16 cellular contexts compared by ENCODE assay signal in the genomic region with DNA sequence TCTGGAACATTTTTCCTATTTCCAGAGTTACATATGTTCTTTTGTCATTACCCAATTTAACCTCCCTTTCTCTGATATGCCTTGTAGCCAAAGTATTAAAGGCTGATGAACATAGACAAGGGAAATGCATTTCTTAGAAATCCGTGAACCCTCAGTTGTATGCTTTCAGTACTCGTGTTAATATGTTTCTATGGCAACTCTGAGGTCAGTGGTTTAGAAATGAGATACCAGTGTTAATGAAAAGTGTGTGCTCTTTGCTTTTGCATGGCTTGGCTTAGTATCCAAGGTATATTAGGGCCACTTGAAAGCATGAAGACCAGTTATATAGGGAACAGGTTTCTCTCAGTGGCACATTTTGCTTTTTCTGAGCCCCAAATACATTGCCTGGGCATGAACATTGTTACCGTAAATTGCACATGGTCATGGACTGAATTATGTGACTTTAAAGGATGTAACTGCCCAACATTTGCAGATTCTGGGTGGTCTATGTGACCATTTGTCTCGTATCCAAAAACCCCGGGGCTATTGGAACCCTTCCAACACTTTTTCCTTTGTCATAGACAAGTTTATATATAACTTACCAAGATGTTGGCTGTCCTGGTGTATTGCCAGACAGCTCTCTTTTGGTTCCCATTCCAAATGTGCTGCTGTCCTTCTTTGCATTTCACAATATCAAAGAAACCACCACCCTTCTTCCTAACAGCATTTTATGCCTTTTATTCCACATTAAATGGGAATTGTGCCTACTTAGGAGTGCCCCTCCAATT. TPM values are rescaled to one million over a fixed set of nuclear protein-coding genes. Genes with fewer than 3 reads are reported as not detected.
DNase-seq lines count a peak whose midpoint lies in the region; ATAC-seq, FAIRE-seq and TF ChIP-seq lines count a peak whose summit lies in the region.
"Had no signal": no experiment of that assay in that cellular context is flagged by ENCODE, and none has a peak within 500 bp of the region (broad histone marks: within the 10 kb centered on the region; RNA-seq: fewer than 3 reads in every experiment).

No MANE protein-coding gene starts in this region.

- WGBS in HepG2 (ENCODE audit: low lambda C conversion rate) = 91% methylated on average over 5 of the region's 5 CpGs

- H2AFZ ChIP-seq in HepG2 (ENCODE audit: low read length) = no peak overlapping the region

- POLR2A ChIA-PET in HepG2 (lab: Yijun Ruan, JAX) = no interaction called here

- H3K27ac ChIP-seq in HepG2 (ENCODE audit: extremely low read length, insufficient read depth, low read length) = no peak overlapping the region
- H3K27ac ChIP-seq: right atrium auricular region, tibial nerve had no signal

- peaks cover 12% of the 10 kb centered on the region for H3K4me1 Mint-ChIP-seq in activated naive CD4-positive, alpha-beta T cell treated with anti-CD3 and anti-CD28 coated beads, Interleukin-2, amount 10 ng/mL, durations not matched to agents 7 days and 5 days

- H3K27me3 ChIP-seq in HepG2 (ENCODE audit: control insufficient read depth in 1 of 2, insufficient read depth in 2 of 2, low read length in 2 of 2) = peaks cover 0 to 3% of the 10 kb centered on the region in 2 experiments; a peak in 2 of 5 replicates
- H3K27me3 ChIP-seq: right atrium auricular region, tibial nerve had no signal

- peaks cover 16% of the 10 kb centered on the region for H3K36me3 Mint-ChIP-seq in activated naive CD4-positive, alpha-beta T cell treated with anti-CD3 and anti-CD28 coated beads, Interleukin-2, amount 10 ng/mL, durations not matched to agents 7 days and 5 days

- H3K27me3 Mint-ChIP-seq in activated naive CD4-positive, alpha-beta T cell treated with anti-CD3 and anti-CD28 coated beads, Interleukin-2, amount 10 ng/mL, durations not matched to agents 7 days and 5 days = no peaks in the 10 kb centered on the region
- H3K27me3 Mint-ChIP-seq: dendritic cell treated with granulocyte-macrophage colony-stimulating factor and Interleukin-4, amounts not matched to agents 40 ng/mL and 50 ng/mL, for 4 days had no signal

- no peaks in the 10 kb centered on the region for H3K79me2 ChIP-seq in HepG2 (ENCODE audit: insufficient read depth, low read length)

- TF ChIP-seq EP300 in HepG2 (IDR thresholded peaks at IDR 0.05; ENCODE audit: low read depth in 2 of 2, low read length in 2 of 2) = no peak
- no peak for TF ChIP-seq EP300 in HepG2 (CRISPR knock-in tag; IDR thresholded peaks at IDR 0.05; ENCODE audit: borderline replicate concordance)

- H3K4me2 ChIP-seq in HepG2 (ENCODE audit: low read depth, low read length) = no peak overlapping the region

- no TSS peak for BruUV-seq in HepG2 (replicated peaks; lab: Mats Ljungman, UMichigan)

- CTCF ChIA-PET in activated naive CD4-positive, alpha-beta T cell treated with anti-CD3 and anti-CD28 coated beads, Interleukin-2, amount 10 ng/mL, durations not matched to agents 7 days and 5 days (lab: Charles Lee) = interaction anchor here (1.0 kb wide), 1 partner anchor 16 kb away, joined by 3 read pairs; no protein-coding TSS in a partner anchor
- CTCF ChIA-PET in HepG2 (lab: Yijun Ruan, JAX; ENCODE audit: low intra/inter-chr PET ratio, low total read pairs) = no interaction called here

- no peaks in the 10 kb centered on the region; the same call in 1 of the 2 replicates for H4K20me1 ChIP-seq in HepG2 (ENCODE audit: insufficient read depth, low read length)

- no peaks in the 10 kb centered on the region for H3K4me1 ChIP-seq in HepG2 (ENCODE audit: insufficient read depth, low read length)

- TF ChIP-seq POLR2A in GM12891 (IDR thresholded peaks at IDR 0.05; ENCODE audit: low read depth, low read length) (no peak), HepG2 (IDR thresholded peaks at IDR 0.05; ENCODE audit: insufficient read depth in 1 of 2, low read depth in 2 of 2, low read length in 2 of 2) (no peak)

- in situ Hi-C loops in HepG2 (cut with HindIII; ENCODE audit: extremely low pct_ligation_motif_present, low pct_unique_long_range_greater_than_20kb) = no loop called here

- no peak overlapping the region for H3K9ac ChIP-seq in HepG2 (ENCODE audit: insufficient read depth, low read depth, low read length)

- H3K4me3 Mint-ChIP-seq in activated naive CD4-positive, alpha-beta T cell treated with anti-CD3 and anti-CD28 coated beads, Interleukin-2, amount 10 ng/mL, durations not matched to agents 7 days and 5 days = no peak overlapping the region
- H3K4me3 Mint-ChIP-seq: dendritic cell treated with granulocyte-macrophage colony-stimulating factor and Interleukin-4, amounts not matched to agents 40 ng/mL and 50 ng/mL, for 4 days had no signal

- TF ChIP-seq CTCF in AG09319 (IDR thresholded peaks at IDR 0.05; ENCODE audit: low read depth, low read length) = no peak
- TF ChIP-seq CTCF in fibroblast of pulmonary artery (IDR thresholded peaks at IDR 0.05; ENCODE audit: low read length, missing control alignments) = no peak
- TF ChIP-seq CTCF in HepG2 (CRISPR knock-in tag; IDR thresholded peaks at IDR 0.05) = no peak

- intact Hi-C loops in HepG2 (cut with micrococcal nuclease; ENCODE audit: unreplicated experiment) = no loop called here

- DNase-seq in AG09319 (ENCODE audit: extremely low read depth, low read depth) (peak; percentile 49), GM12891 (ENCODE audit: insufficient read length, low spot score) (peak; percentile 37), RPMI7951 (ENCODE audit: low read depth) (peak; percentile 53), fibroblast of pulmonary artery (ENCODE audit: low read depth) (peak; percentile 31), HepG2 (ENCODE audit: low spot score) (no peak), NCI-H446 treated with DMSO at 0.1 percent for 48 hours (lab: John Stamatoyannopoulos, UW) (no peak)
- DNase-seq in activated naive CD4-positive, alpha-beta T cell treated with anti-CD3 and anti-CD28 coated beads, Interleukin-2, amount 10 ng/mL, durations not matched to agents 7 days and 5 days = no peak
- DNase-seq: activated CD4-positive, CD25-positive, alpha-beta regulatory T cell; activated effector memory CD4-positive, alpha-beta T cell treated with anti-CD3 and anti-CD28 coated beads, Interleukin-2, amount 50 U/mL, for 16 hours; Calu3; mucosa of descending colon; NCI-H2171 treated with DMSO at 0.1 percent for 48 hours had no signal

- H3K9me3 Mint-ChIP-seq in activated naive CD4-positive, alpha-beta T cell treated with anti-CD3 and anti-CD28 coated beads, Interleukin-2, amount 10 ng/mL, durations not matched to agents 7 days and 5 days = no peaks in the 10 kb centered on the region
- H3K9me3 Mint-ChIP-seq: dendritic cell treated with granulocyte-macrophage colony-stimulating factor and Interleukin-4, amounts not matched to agents 40 ng/mL and 50 ng/mL, for 4 days had no signal

- 0 out of 5 replicates have a peak, but pooled peaks cover under 1 to 1% of the 10 kb centered on the region in 2 experiments for H3K36me3 ChIP-seq in HepG2 (replicated peaks in 1 of 2; ENCODE audit: control insufficient read depth in 1 of 2, insufficient read depth in 2 of 2, low read length in 2 of 2)
- H3K36me3 ChIP-seq: right atrium auricular region had no signal

- TF ChIP-seq RAD21 in HepG2 (CRISPR knock-in tag; IDR thresholded peaks at IDR 0.05) = no peak

- ATAC-seq in HepG2 (no peak), GM19395 (IDR thresholded peaks at IDR 0.05; ENCODE audit: unreplicated experiment) (no peak)
- ATAC-seq: mucosa of descending colon had no signal

- H3K4me3 ChIP-seq in fibroblast of pulmonary artery (replicated peaks; ENCODE audit: low read depth, low read length) (no peak overlapping the region), HepG2 (replicated peaks in 1 of 3; ENCODE audit: insufficient read depth in 1 of 3, low read depth in 2 of 3, low read length in 3 of 3) (no peak overlapping the region)
- H3K4me3 ChIP-seq: mucosa of descending colon, right atrium auricular region, tibial nerve had no signal

- H3K9me3 ChIP-seq in HepG2 (ENCODE audit: low read length) = no peaks in the 10 kb centered on the region
- H3K9me3 ChIP-seq: mucosa of descending colon, right atrium auricular region, tibial nerve had no signal

- FAIRE-seq in GM12891 (lab: Jason Lieb, UNC) = peak; percentile 81
- no peak for FAIRE-seq in HepG2 (lab: Jason Lieb, UNC)

- no peak overlapping the region for H3K27ac Mint-ChIP-seq in activated naive CD4-positive, alpha-beta T cell treated with anti-CD3 and anti-CD28 coated beads, Interleukin-2, amount 10 ng/mL, durations not matched to agents 7 days and 5 days
- H3K27ac Mint-ChIP-seq: dendritic cell treated with granulocyte-macrophage colony-stimulating factor and Interleukin-4, amounts not matched to agents 40 ng/mL and 50 ng/mL, for 4 days had no signal

RNA-seq across cellular contexts. Expression of a gene that starts 17.5 kb away (rescaled TPM):
- 1.9 TPM for polyA plus RNA-seq in GM12891 (2012; ENCODE audit: low read depth, missing spikeins)
- total RNA-seq in RPMI7951 (2014; rRNA removed; shearing (Covaris generic)) = 4.3 and 4.6 TPM in 2 replicates
- total RNA-seq in HepG2 (2016; rRNA removed; fragmentation: Illumina TruSeq; extraction: Trizol) = 4.8 and 7.7 TPM in 2 replicates
- 0.44 and 0.91 TPM in 2 replicates for total RNA-seq in HepG2 (2016; cell fraction: cytosol; rRNA removed; fragmentation: Illumina TruSeq; extraction: Trizol; ENCODE audit: low read depth)
- 5.0 and 7.3 TPM in 2 replicates for total RNA-seq in HepG2 (2016; cell fraction: insoluble cytoplasmic fraction; rRNA removed; fragmentation: Illumina TruSeq; extraction: Trizol)
- total RNA-seq in HepG2 (2016; cell fraction: membrane; rRNA removed; fragmentation: Illumina TruSeq; extraction: Trizol) = 3.2 and 3.6 TPM in 2 replicates
- 6.6 and 6.7 TPM in 2 replicates for total RNA-seq in HepG2 (2016; cell fraction: nucleus; rRNA removed; fragmentation: Illumina TruSeq; extraction: Trizol)
- 2.4 and 2.9 TPM in 2 replicates for polyA plus RNA-seq in HepG2 (2011; rRNA removed)
- polyA plus RNA-seq in HepG2 (2011; cell fraction: cytosol; rRNA removed) = 2.6 and 2.7 TPM in 2 replicates
- 2.3 and 2.7 TPM in 2 replicates for polyA plus RNA-seq in HepG2 (2011; cell fraction: nucleus; rRNA removed)
- polyA plus RNA-seq in HepG2 (2012) = 2.3 and 2.8 TPM in 2 replicates
- 0.60 and 0.61 TPM in 2 replicates for polyA plus RNA-seq in HepG2 (2016; cell fraction: cytosol; fragmentation: Illumina TruSeq; extraction: Trizol; ENCODE audit: low read depth)
- polyA plus RNA-seq in HepG2 (2016; cell fraction: insoluble cytoplasmic fraction; fragmentation: Illumina TruSeq; extraction: Trizol; ENCODE audit: low read depth) = 4.7 and 5.2 TPM in 2 replicates
- polyA plus RNA-seq in HepG2 (2016; cell fraction: membrane; fragmentation: Illumina TruSeq; extraction: Trizol; ENCODE audit: low read depth) = 1.9 and 2.1 TPM in 2 replicates
- polyA plus RNA-seq in HepG2 (2016; cell fraction: nucleus; fragmentation: Illumina TruSeq; extraction: Trizol; ENCODE audit: insufficient read depth, low read depth) = 8.6 and 9.0 TPM in 2 replicates
- 9.2 and 15.6 TPM in 2 replicates for polyA minus RNA-seq in HepG2 (2011; rRNA and poly(A)+ RNA removed; ENCODE audit: low replicate concordance)
- polyA minus RNA-seq in HepG2 (2011; cell fraction: cytosol; rRNA and poly(A)+ RNA removed) = 2.6 and 3.4 TPM in 2 replicates
- 3.6 and 5.5 TPM in 2 replicates for polyA minus RNA-seq in HepG2 (2011; cell fraction: nucleus; rRNA and poly(A)+ RNA removed)

RNA-seq across cellular contexts. Expression of a gene that starts 19.1 kb away (rescaled TPM):
- polyA plus RNA-seq in GM12891 (2012; ENCODE audit: low read depth, missing spikeins) = 12.4 TPM
- 29.3 and 42.1 TPM in 2 replicates for total RNA-seq in RPMI7951 (2014; rRNA removed; shearing (Covaris generic))
- 9.9 and 25.7 TPM in 2 replicates for total RNA-seq in HepG2 (2016; rRNA removed; fragmentation: Illumina TruSeq; extraction: Trizol)
- total RNA-seq in HepG2 (2016; cell fraction: cytosol; rRNA removed; fragmentation: Illumina TruSeq; extraction: Trizol; ENCODE audit: low read depth) = 17.6 and 23.7 TPM in 2 replicates
- 9.5 and 27.0 TPM in 2 replicates for total RNA-seq in HepG2 (2016; cell fraction: insoluble cytoplasmic fraction; rRNA removed; fragmentation: Illumina TruSeq; extraction: Trizol)
- total RNA-seq in HepG2 (2016; cell fraction: membrane; rRNA removed; fragmentation: Illumina TruSeq; extraction: Trizol) = 15.6 and 16.0 TPM in 2 replicates
- 23.1 and 26.1 TPM in 2 replicates for total RNA-seq in HepG2 (2016; cell fraction: nucleus; rRNA removed; fragmentation: Illumina TruSeq; extraction: Trizol)
- 16.9 and 29.2 TPM in 2 replicates for polyA plus RNA-seq in HepG2 (2011; rRNA removed)
- 15.5 and 31.8 TPM in 2 replicates for polyA plus RNA-seq in HepG2 (2011; cell fraction: cytosol; rRNA removed)
- polyA plus RNA-seq in HepG2 (2011; cell fraction: nucleus; rRNA removed) = 136 and 174 TPM in 2 replicates
- polyA plus RNA-seq in HepG2 (2012) = 12.7 and 18.1 TPM in 2 replicates
- polyA plus RNA-seq in HepG2 (2016; cell fraction: cytosol; fragmentation: Illumina TruSeq; extraction: Trizol; ENCODE audit: low read depth) = 9.2 and 10.2 TPM in 2 replicates
- 8.5 and 9.5 TPM in 2 replicates for polyA plus RNA-seq in HepG2 (2016; cell fraction: insoluble cytoplasmic fraction; fragmentation: Illumina TruSeq; extraction: Trizol; ENCODE audit: low read depth)
- 10.4 and 10.9 TPM in 2 replicates for polyA plus RNA-seq in HepG2 (2016; cell fraction: membrane; fragmentation: Illumina TruSeq; extraction: Trizol; ENCODE audit: low read depth)
- 51.8 and 59.8 TPM in 2 replicates for polyA plus RNA-seq in HepG2 (2016; cell fraction: nucleus; fragmentation: Illumina TruSeq; extraction: Trizol; ENCODE audit: insufficient read depth, low read depth)
- polyA minus RNA-seq in HepG2 (2011; rRNA and poly(A)+ RNA removed; ENCODE audit: low replicate concordance) = 25.1 and 43.5 TPM in 2 replicates
- 18.8 and 20.0 TPM in 2 replicates for polyA minus RNA-seq in HepG2 (2011; cell fraction: cytosol; rRNA and poly(A)+ RNA removed)
- 16.1 and 22.5 TPM in 2 replicates for polyA minus RNA-seq in HepG2 (2011; cell fraction: nucleus; rRNA and poly(A)+ RNA removed)

RNA-seq across cellular contexts. Expression of a gene that starts 40.1 kb away (rescaled TPM):
- polyA plus RNA-seq in GM12891 (2012; ENCODE audit: low read depth, missing spikeins) = 13.2 TPM
- 12.0 and 15.8 TPM in 2 replicates for total RNA-seq in RPMI7951 (2014; rRNA removed; shearing (Covaris generic))
- total RNA-seq in HepG2 (2016; rRNA removed; fragmentation: Illumina TruSeq; extraction: Trizol) = 12.9 and 14.2 TPM in 2 replicates
- 6.7 and 9.1 TPM in 2 replicates for total RNA-seq in HepG2 (2016; cell fraction: cytosol; rRNA removed; fragmentation: Illumina TruSeq; extraction: Trizol; ENCODE audit: low read depth)
- total RNA-seq in HepG2 (2016; cell fraction: insoluble cytoplasmic fraction; rRNA removed; fragmentation: Illumina TruSeq; extraction: Trizol) = 11.3 and 13.5 TPM in 2 replicates
- 23.5 and 27.1 TPM in 2 replicates for total RNA-seq in HepG2 (2016; cell fraction: membrane; rRNA removed; fragmentation: Illumina TruSeq; extraction: Trizol)
- total RNA-seq in HepG2 (2016; cell fraction: nucleus; rRNA removed; fragmentation: Illumina TruSeq; extraction: Trizol) = 11.7 and 17.3 TPM in 2 replicates
- polyA plus RNA-seq in HepG2 (2011; rRNA removed) = 30.8 and 31.5 TPM in 2 replicates
- polyA plus RNA-seq in HepG2 (2011; cell fraction: cytosol; rRNA removed) = 17.1 and 24.2 TPM in 2 replicates
- 56.8 and 69.2 TPM in 2 replicates for polyA plus RNA-seq in HepG2 (2011; cell fraction: nucleus; rRNA removed)
- 15.9 and 22.4 TPM in 2 replicates for polyA plus RNA-seq in HepG2 (2012)
- 12.0 and 13.0 TPM in 2 replicates for polyA plus RNA-seq in HepG2 (2016; cell fraction: cytosol; fragmentation: Illumina TruSeq; extraction: Trizol; ENCODE audit: low read depth)
- 17.0 and 22.9 TPM in 2 replicates for polyA plus RNA-seq in HepG2 (2016; cell fraction: insoluble cytoplasmic fraction; fragmentation: Illumina TruSeq; extraction: Trizol; ENCODE audit: low read depth)
- polyA plus RNA-seq in HepG2 (2016; cell fraction: membrane; fragmentation: Illumina TruSeq; extraction: Trizol; ENCODE audit: low read depth) = 26.3 and 34.9 TPM in 2 replicates
- 31.9 and 33.9 TPM in 2 replicates for polyA plus RNA-seq in HepG2 (2016; cell fraction: nucleus; fragmentation: Illumina TruSeq; extraction: Trizol; ENCODE audit: insufficient read depth, low read depth)
- 51.4 and 110 TPM in 2 replicates for polyA minus RNA-seq in HepG2 (2011; rRNA and poly(A)+ RNA removed; ENCODE audit: low replicate concordance)
- 17.5 and 20.2 TPM in 2 replicates for polyA minus RNA-seq in HepG2 (2011; cell fraction: cytosol; rRNA and poly(A)+ RNA removed)
- polyA minus RNA-seq in HepG2 (2011; cell fraction: nucleus; rRNA and poly(A)+ RNA removed) = 22.8 and 25.5 TPM in 2 replicates

RNA-seq across cellular contexts. Expression of a gene that starts 43.6 kb away (rescaled TPM):
- 1.4 TPM for polyA plus RNA-seq in GM12891 (2012; ENCODE audit: low read depth, missing spikeins)
- 0.78 and 1.2 TPM in 2 replicates for total RNA-seq in RPMI7951 (2014; rRNA removed; shearing (Covaris generic))
- total RNA-seq in HepG2 (2016; rRNA removed; fragmentation: Illumina TruSeq; extraction: Trizol) = 1.6 and 1.7 TPM in 2 replicates
- total RNA-seq in HepG2 (2016; cell fraction: cytosol; rRNA removed; fragmentation: Illumina TruSeq; extraction: Trizol; ENCODE audit: low read depth) = 0.71 and 0.79 TPM in 2 replicates
- 0.76 and 1.6 TPM in 2 replicates for total RNA-seq in HepG2 (2016; cell fraction: insoluble cytoplasmic fraction; rRNA removed; fragmentation: Illumina TruSeq; extraction: Trizol)
- 1.5 and 1.9 TPM in 2 replicates for total RNA-seq in HepG2 (2016; cell fraction: membrane; rRNA removed; fragmentation: Illumina TruSeq; extraction: Trizol)
- 2.0 and 2.4 TPM in 2 replicates for total RNA-seq in HepG2 (2016; cell fraction: nucleus; rRNA removed; fragmentation: Illumina TruSeq; extraction: Trizol)
- polyA plus RNA-seq in HepG2 (2011; rRNA removed) = 1.8 and 2.2 TPM in 2 replicates
- polyA plus RNA-seq in HepG2 (2011; cell fraction: cytosol; rRNA removed) = 0.83 and 1.4 TPM in 2 replicates
- 9.9 and 14.7 TPM in 2 replicates for polyA plus RNA-seq in HepG2 (2011; cell fraction: nucleus; rRNA removed)
- 1.2 and 2.1 TPM in 2 replicates for polyA plus RNA-seq in HepG2 (2012)
- polyA plus RNA-seq in HepG2 (2016; cell fraction: cytosol; fragmentation: Illumina TruSeq; extraction: Trizol; ENCODE audit: low read depth) = 0.67 and 0.84 TPM in 2 replicates
- polyA plus RNA-seq in HepG2 (2016; cell fraction: insoluble cytoplasmic fraction; fragmentation: Illumina TruSeq; extraction: Trizol; ENCODE audit: low read depth) = 1.7 and 2.2 TPM in 2 replicates
- polyA plus RNA-seq in HepG2 (2016; cell fraction: membrane; fragmentation: Illumina TruSeq; extraction: Trizol; ENCODE audit: low read depth) = 1.7 and 1.9 TPM in 2 replicates
- 6.1 and 8.4 TPM in 2 replicates for polyA plus RNA-seq in HepG2 (2016; cell fraction: nucleus; fragmentation: Illumina TruSeq; extraction: Trizol; ENCODE audit: insufficient read depth, low read depth)
- polyA minus RNA-seq in HepG2 (2011; rRNA and poly(A)+ RNA removed; ENCODE audit: low replicate concordance) = 3.0 and 21.2 TPM in 2 replicates
- polyA minus RNA-seq in HepG2 (2011; cell fraction: cytosol; rRNA and poly(A)+ RNA removed) = 1.5 and 1.8 TPM in 2 replicates
- 0.75 and 1.8 TPM in 2 replicates for polyA minus RNA-seq in HepG2 (2011; cell fraction: nucleus; rRNA and poly(A)+ RNA removed)

Comparison
In these comparisons a context has a peak if more than half of its experiments do, and no peak if none do; other contexts are left out.
1. DNase-seq: peak in AG09319 (single experiment), GM12891 (single experiment), RPMI7951 (single experiment) and fibroblast of pulmonary artery (single experiment); none in activated naive CD4-positive, alpha-beta T cell treated with anti-CD3 and anti-CD28 coated beads, Interleukin-2, amount 10 ng/mL, durations not matched to agents 7 days and 5 days (single experiment), HepG2 (single experiment) and NCI-H446 treated with DMSO at 0.1 percent for 48 hours (single experiment).